Comparison of ENCODE assay signal across 13 cellular contexts in genomic region chr14:102157346-102157745, GRCh38.
"Had no signal": no experiment of that assay in that cellular context is flagged by ENCODE, and none has a peak within 500 bp of the region (broad histone marks: within the 10 kb centered on the region; RNA-seq: fewer than 3 reads in every experiment).

No MANE protein-coding gene starts in this region.

- H3K4me3 ChIP-seq: ascending aorta, gastrocnemius medialis, lower lobe of right lung, mucosa of descending colon, tibial nerve had no signal

- H3K27me3 ChIP-seq: ascending aorta, gastrocnemius medialis, tibial nerve had no signal

- DNase-seq: activated B cell treated with CpG ODN at 0.5 μM for 24 hours; activated CD4-positive, alpha-beta T cell treated with anti-CD3 and anti-CD28 coated beads, Interleukin-2, amount 10 ng/mL, durations not matched to agents 7 days and 5 days; activated gamma-delta T cell; activated naive CD8-positive, alpha-beta T cell treated with anti-CD3 and anti-CD28 coated beads, Interleukin-2, amount 10 ng/mL, durations not matched to agents 7 days and 5 days; activated T-cell treated with anti-CD3 and anti-CD28 coated beads, Interleukin-2, amount 50 U/mL, for 4 hours; gastrocnemius medialis; lower lobe of right lung; mucosa of descending colon; naive thymus-derived CD8-positive, alpha-beta T cell; stimulated activated CD4-positive, alpha-beta T cell treated with anti-CD3 and anti-CD28 coated beads, Interleukin-4, amount 100 ng/mL, for 24 hours had no signal

- H3K9me3 Mint-ChIP-seq: activated B cell treated with CpG ODN at 0.5 μM for 24 hours; activated T-cell treated with anti-CD3 and anti-CD28 coated beads, Interleukin-2, amount 50 U/mL, for 4 hours; naive thymus-derived CD8-positive, alpha-beta T cell; T-helper 1 cell treated with Interleukin-12 subunit alpha and Interleukin-12 subunit beta and Interleukin-4 antibody, amounts not matched to agents 30 μg/mL and 1 μg/mL, for 36 hours had no signal

- H3K9me3 ChIP-seq: ascending aorta, gastrocnemius medialis, lower lobe of right lung, mucosa of descending colon, tibial nerve had no signal

- H3K4me1 ChIP-seq: ascending aorta had no signal

- H3K27me3 Mint-ChIP-seq: activated B cell treated with CpG ODN at 0.5 μM for 24 hours; activated CD4-positive, alpha-beta T cell treated with anti-CD3 and anti-CD28 coated beads, Interleukin-2, amount 10 ng/mL, durations not matched to agents 7 days and 5 days; activated naive CD8-positive, alpha-beta T cell treated with anti-CD3 and anti-CD28 coated beads, Interleukin-2, amount 10 ng/mL, durations not matched to agents 7 days and 5 days; naive thymus-derived CD8-positive, alpha-beta T cell had no signal

- ATAC-seq: activated T-cell treated with anti-CD3 and anti-CD28 coated beads, Interleukin-2, amount 50 U/mL, for 4 hours; gastrocnemius medialis; lower lobe of right lung; mucosa of descending colon; naive thymus-derived CD8-positive, alpha-beta T cell had no signal

- H3K27ac ChIP-seq: ascending aorta, gastrocnemius medialis, lower lobe of right lung, tibial nerve had no signal

- H3K36me3 ChIP-seq: gastrocnemius medialis had no signal

- H3K4me3 Mint-ChIP-seq: activated B cell treated with CpG ODN at 0.5 μM for 24 hours; activated CD4-positive, alpha-beta T cell treated with anti-CD3 and anti-CD28 coated beads, Interleukin-2, amount 10 ng/mL, durations not matched to agents 7 days and 5 days; activated naive CD8-positive, alpha-beta T cell treated with anti-CD3 and anti-CD28 coated beads, Interleukin-2, amount 10 ng/mL, durations not matched to agents 7 days and 5 days; activated T-cell treated with anti-CD3 and anti-CD28 coated beads, Interleukin-2, amount 50 U/mL, for 4 hours; T-helper 1 cell treated with Interleukin-12 subunit alpha and Interleukin-12 subunit beta and Interleukin-4 antibody, amounts not matched to agents 30 μg/mL and 1 μg/mL, for 36 hours had no signal

- H3K27ac Mint-ChIP-seq: activated B cell treated with CpG ODN at 0.5 μM for 24 hours; activated CD4-positive, alpha-beta T cell treated with anti-CD3 and anti-CD28 coated beads, Interleukin-2, amount 10 ng/mL, durations not matched to agents 7 days and 5 days; activated naive CD8-positive, alpha-beta T cell treated with anti-CD3 and anti-CD28 coated beads, Interleukin-2, amount 10 ng/mL, durations not matched to agents 7 days and 5 days; T-helper 1 cell treated with Interleukin-12 subunit alpha and Interleukin-12 subunit beta and Interleukin-4 antibody, amounts not matched to agents 30 μg/mL and 1 μg/mL, for 36 hours had no signal
